In the genomic region with DNA sequence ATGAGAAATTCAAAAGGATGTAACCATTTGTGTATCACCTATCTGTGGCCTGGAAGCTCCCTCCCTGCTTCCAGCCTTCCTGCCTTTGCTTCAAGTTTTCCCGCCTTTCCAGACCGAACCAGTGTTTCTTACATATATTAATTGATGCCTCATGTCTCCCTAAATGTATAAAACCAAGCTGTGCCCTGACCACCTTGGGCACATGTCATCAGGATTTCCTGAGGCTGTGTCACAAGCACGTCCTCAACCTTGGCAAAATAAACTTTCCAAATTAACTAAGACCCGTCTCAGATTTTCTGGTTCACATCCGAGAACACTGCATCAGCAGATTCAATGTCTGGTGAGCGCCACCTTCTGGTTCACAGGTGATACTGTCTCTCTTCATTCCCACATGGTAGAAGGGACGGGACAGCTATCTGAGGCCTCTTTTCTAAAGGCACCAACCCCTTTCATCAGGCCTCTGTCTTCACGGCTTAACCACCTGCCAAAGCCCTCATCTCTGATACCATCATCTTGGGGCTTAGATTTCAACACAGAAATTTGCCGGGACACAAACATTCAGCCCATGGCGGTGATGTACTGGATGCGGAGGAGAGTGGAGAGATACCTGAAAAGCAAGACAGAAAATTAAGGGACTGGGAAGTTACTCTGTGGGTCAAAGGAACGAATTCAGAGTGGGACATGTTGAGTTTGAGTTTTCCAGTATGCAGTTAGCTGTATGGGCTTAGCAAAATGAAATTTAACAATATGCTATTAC, we compare ENCODE assay signal across 9 cellular contexts. TPM values are rescaled to one million over a fixed set of nuclear protein-coding genes. Genes with fewer than 3 reads are reported as not detected.
DNase-seq lines count a peak whose midpoint lies in the region; ATAC-seq and TF ChIP-seq lines count a peak whose summit lies in the region.
"Had no signal": no experiment of that assay in that cellular context is flagged by ENCODE, and none has a peak within 500 bp of the region (broad histone marks: within the 10 kb centered on the region; RNA-seq: fewer than 3 reads in every experiment).

No MANE protein-coding gene starts in this region.

- TF ChIP-seq CTCF in BE2C (IDR thresholded peaks at IDR 0.05; ENCODE audit: low read depth, low read length) (peak; percentile 84), LNCaP clone FGC (IDR thresholded peaks at IDR 0.05; ENCODE audit: control insufficient read depth, extremely low read depth, insufficient read depth) (peak; percentile 83), breast epithelium (IDR thresholded peaks at IDR 0.05) (peak; percentile 14 to 64 (median 53))

- H3K4me3 ChIP-seq in BE2C (ENCODE audit: low read depth, low read length): no peak overlapping the region
- H3K4me3 ChIP-seq in LNCaP clone FGC (ENCODE audit: low read depth, low read length): no peak overlapping the region
- H3K4me3 ChIP-seq in breast epithelium: no peak overlapping the region

- intact Hi-C loops in breast epithelium (cut with DNase I; ENCODE audit: low total_unique reads): no loop called here

- H3K36me3 ChIP-seq in BE2C (no peaks in the 10 kb centered on the region), breast epithelium (no peaks in the 10 kb centered on the region)

- ATAC-seq in GM18861 (IDR thresholded peaks at IDR 0.05; ENCODE audit: unreplicated experiment) (peak; percentile 72), SK-N-SH treated with all-trans-retinoic acid at 6 μM for 48 hours (peak; percentile 99), HG03097 (IDR thresholded peaks at IDR 0.05; ENCODE audit: low FRiP score, unreplicated experiment) (no peak)

- TF ChIP-seq POLR2A in breast epithelium (IDR thresholded peaks at IDR 0.05): no peak

- no peak overlapping the region for H3K27ac ChIP-seq in breast epithelium

- H3K4me1 ChIP-seq in BE2C (no peaks in the 10 kb centered on the region), breast epithelium (no peaks in the 10 kb centered on the region)

- H3K27me3 ChIP-seq in BE2C: peaks cover 23% of the 10 kb centered on the region
- peaks cover 0 to 15% of the 10 kb centered on the region in 2 donors for H3K27me3 ChIP-seq in breast epithelium

- DNase-seq in BE2C: peak; percentile 51
- DNase-seq in LNCaP clone FGC (ENCODE audit: low read depth): peak; percentile 19
- no peak for DNase-seq in breast epithelium (ENCODE audit: low spot score in 2 of 2)
- DNase-seq in islet precursor cell: peak; percentile 75
- DNase-seq in stimulated activated CD4-positive, alpha-beta T cell treated with anti-CD3 and anti-CD28 coated beads, Interleukin-1b, Interleukin-23, amount 100 ng/mL, for 48 hours: peak; percentile 38
- DNase-seq: right cardiac atrium had no signal

- H3K9me3 ChIP-seq in BE2C (no peaks in the 10 kb centered on the region), breast epithelium (no peaks in the 10 kb centered on the region)

TF ChIP-seq in SK-N-SH treated with all-trans-retinoic acid at 6 μM for 48 hours, 23 proteins besides CTCF, POLR2A, EP300 and RAD21:
- no peak for TF ChIP-seq ZFP3 (CRISPR knock-in tag; IDR thresholded peaks at IDR 0.05)
- TF ChIP-seq ESRRG (CRISPR knock-in tag; IDR thresholded peaks at IDR 0.05): no peak
- no peak for TF ChIP-seq PPARA (CRISPR knock-in tag; IDR thresholded peaks at IDR 0.05; ENCODE audit: borderline replicate concordance)
- TF ChIP-seq RARB (CRISPR knock-in tag; IDR thresholded peaks at IDR 0.05): no peak
- no peak for TF ChIP-seq ZNF8 (CRISPR knock-in tag; IDR thresholded peaks at IDR 0.05)
- no peak for TF ChIP-seq TCF4 (CRISPR knock-in tag; IDR thresholded peaks at IDR 0.05; ENCODE audit: borderline replicate concordance)
- no peak for TF ChIP-seq ZFP30 (CRISPR knock-in tag; IDR thresholded peaks at IDR 0.05)
- TF ChIP-seq BACH2 (CRISPR knock-in tag; IDR thresholded peaks at IDR 0.05; ENCODE audit: borderline replicate concordance): no peak
- TF ChIP-seq SNAI2 (CRISPR knock-in tag; IDR thresholded peaks at IDR 0.05): no peak
- no peak for TF ChIP-seq ISL1 (CRISPR knock-in tag; IDR thresholded peaks at IDR 0.05)
- TF ChIP-seq, protein P1, sequence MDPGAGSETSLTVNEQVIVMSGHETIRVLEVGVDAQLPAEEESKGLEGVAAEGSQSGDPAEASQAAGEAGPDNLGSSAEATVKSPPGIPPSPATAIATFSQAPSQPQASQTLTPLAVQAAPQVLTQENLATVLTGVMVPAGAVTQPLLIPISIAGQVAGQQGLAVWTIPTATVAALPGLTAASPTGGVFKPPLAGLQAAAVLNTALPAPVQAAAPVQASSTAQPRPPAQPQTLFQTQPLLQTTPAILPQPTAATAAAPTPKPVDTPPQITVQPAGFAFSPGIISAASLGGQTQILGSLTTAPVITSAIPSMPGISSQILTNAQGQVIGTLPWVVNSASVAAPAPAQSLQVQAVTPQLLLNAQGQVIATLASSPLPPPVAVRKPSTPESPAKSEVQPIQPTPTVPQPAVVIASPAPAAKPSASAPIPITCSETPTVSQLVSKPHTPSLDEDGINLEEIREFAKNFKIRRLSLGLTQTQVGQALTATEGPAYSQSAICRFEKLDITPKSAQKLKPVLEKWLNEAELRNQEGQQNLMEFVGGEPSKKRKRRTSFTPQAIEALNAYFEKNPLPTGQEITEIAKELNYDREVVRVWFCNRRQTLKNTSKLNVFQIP (CRISPR knock-in tag; IDR thresholded peaks at IDR 0.05; ENCODE audit: borderline replicate concordance, low read depth): no peak

RNA-seq across cellular contexts. Expression of a gene that starts 58.7 kb away (rescaled TPM):
- polyA plus RNA-seq in BE2C (2012; ENCODE audit: insufficient read depth, insufficient read length, low read depth): 0.63 TPM
- total RNA-seq in breast epithelium: under 1 TPM in 2 of 3 donors, not detected in 1; 0.15 to 0.32 TPM

Comparison
In these comparisons a context has a peak if more than half of its experiments do, and no peak if none do; other contexts are left out.
1. DNase-seq: peak in BE2C (single experiment), LNCaP clone FGC (single experiment), islet precursor cell (single experiment) and stimulated activated CD4-positive, alpha-beta T cell treated with anti-CD3 and anti-CD28 coated beads, Interleukin-1b, Interleukin-23, amount 100 ng/mL, for 48 hours (single experiment); none in breast epithelium (0 of 2).
2. Peak in every context shown above with its lines, with median percentiles within 50 percentile points of each other: CTCF ChIP-seq.